In genomic region chr10:49446031-49446430, GRCh38 we compare ENCODE assay signal across 24 cellular contexts. TPM values are rescaled to one million over a fixed set of nuclear protein-coding genes. Genes with fewer than 3 reads are reported as not detected.
A peak's percentile ranks its signal among the peaks of the same experiment; 100 is the strongest.
DNase-seq lines count a peak whose midpoint lies in the region; ATAC-seq and TF ChIP-seq lines count a peak whose summit lies in the region.
"Had no signal": no experiment of that assay in that cellular context is flagged by ENCODE, and none has a peak within 500 bp of the region (broad histone marks: within the 10 kb centered on the region; RNA-seq: fewer than 3 reads in every experiment).

No MANE protein-coding gene starts in this region.

- peak; percentile 3 for DNase-seq in GM04504 (ENCODE audit: low read depth)
- DNase-seq in NCI-H226: peak; percentile 39
- DNase-seq in dermis blood vessel endothelial cell: peak; percentile 8
- DNase-seq in skeletal muscle cell (ENCODE audit: low read depth): peak; percentile 8
- DNase-seq in activated CD4-positive, alpha-beta T cell treated with anti-CD3 and anti-CD28 coated beads, Interleukin-2, amount 50 U/mL, for 48 hours: no peak
- no peak for DNase-seq in esophagus squamous epithelium (lab: John Stamatoyannopoulos, UW)
- DNase-seq in CD8-positive, alpha-beta T cell: no peak
- DNase-seq in SKM-1 (lab: John Stamatoyannopoulos, UW; ENCODE audit: unreplicated experiment): no peak
- DNase-seq: activated CD4-positive, alpha-beta memory T cell treated with anti-CD3 and anti-CD28 coated beads, Interleukin-2, amount 10 ng/mL, durations not matched to agents 7 days and 5 days; endodermal cell; GDM1; glutamatergic neuron; KBM-7; NCI-H1105 treated with DMSO at 0.1 percent for 48 hours; NCI-H2171; Peyer's patch; stimulated activated CD4-positive, alpha-beta T cell treated with anti-CD3 and anti-CD28 coated beads, Interleukin-4, amount 100 ng/mL, for 1 hour had no signal

- WGBS in esophagus squamous epithelium, 2 donors: 14 to 26% methylated on average over 1 of the region's 1 CpG

- ATAC-seq in CD8-positive, alpha-beta T cell: no peak
- ATAC-seq: sciatic nerve had no signal

- no peak overlapping the region for H3K4me3 Mint-ChIP-seq in CD8-positive, alpha-beta T cell
- H3K4me3 Mint-ChIP-seq: activated CD4-positive, alpha-beta memory T cell treated with anti-CD3 and anti-CD28 coated beads, Interleukin-2, amount 10 ng/mL, durations not matched to agents 7 days and 5 days; B cell; endodermal cell had no signal

- H3K27me3 ChIP-seq in esophagus squamous epithelium: no peaks in the 10 kb centered on the region
- H3K27me3 ChIP-seq in CD8-positive, alpha-beta T cell (ENCODE audit: insufficient read depth, low read length): no peaks in the 10 kb centered on the region
- H3K27me3 ChIP-seq: Peyer's patch had no signal

- POLR2A ChIA-PET in CD8-positive, alpha-beta T cell (lab: Charles Lee): no interaction called here

- CTCF ChIA-PET in CD8-positive, alpha-beta T cell (lab: Charles Lee): no interaction called here

- peaks cover 16% of the 10 kb centered on the region for H3K9me3 Mint-ChIP-seq in CD8-positive, alpha-beta T cell

- no peak for TF ChIP-seq CTCF in esophagus squamous epithelium (IDR thresholded peaks at IDR 0.05)
- no peak for TF ChIP-seq CTCF in CD8-positive, alpha-beta T cell (IDR thresholded peaks at IDR 0.05)

- no peaks in the 10 kb centered on the region for H3K36me3 ChIP-seq in esophagus squamous epithelium
- no peaks in the 10 kb centered on the region for H3K36me3 ChIP-seq in CD8-positive, alpha-beta T cell (ENCODE audit: insufficient read depth, low read length)
- H3K36me3 ChIP-seq: Peyer's patch, thoracic aorta had no signal

- intact Hi-C loops in esophagus squamous epithelium (cut with DNase I): no loop called here
- intact Hi-C loops in CD8-positive, alpha-beta T cell (cut with DNase I, micrococcal nuclease): no loop called here

- peaks cover 0 to 12% (median 5%) of the 10 kb centered on the region in 3 donors for H3K9me3 ChIP-seq in esophagus squamous epithelium
- H3K9me3 ChIP-seq in CD8-positive, alpha-beta T cell (ENCODE audit: low read length): peaks cover 4% of the 10 kb centered on the region
- H3K9me3 ChIP-seq: Peyer's patch had no signal

- no peak for TF ChIP-seq POLR2A in esophagus squamous epithelium (IDR thresholded peaks at IDR 0.05)

- H3K4me1 ChIP-seq in esophagus squamous epithelium: peaks cover 0 to 11% (median 0%) of the 10 kb centered on the region in 3 donors
- H3K4me1 ChIP-seq in CD8-positive, alpha-beta T cell (ENCODE audit: insufficient read depth, low read length): peaks cover 17% of the 10 kb centered on the region
- H3K4me1 ChIP-seq: Peyer's patch had no signal

- no peaks in the 10 kb centered on the region for H3K27me3 Mint-ChIP-seq in CD8-positive, alpha-beta T cell (ENCODE audit: low read depth)
- H3K27me3 Mint-ChIP-seq: activated CD4-positive, alpha-beta memory T cell treated with anti-CD3 and anti-CD28 coated beads, Interleukin-2, amount 10 ng/mL, durations not matched to agents 7 days and 5 days had no signal

- no peak overlapping the region for H3K27ac Mint-ChIP-seq in CD8-positive, alpha-beta T cell
- H3K27ac Mint-ChIP-seq: activated CD4-positive, alpha-beta memory T cell treated with anti-CD3 and anti-CD28 coated beads, Interleukin-2, amount 10 ng/mL, durations not matched to agents 7 days and 5 days; activated T-helper 2 cell treated with anti-CD3 and anti-CD28 coated beads, Interferon-gamma antibody, Interleukin-2, Interleukin-4, amounts not matched to agents 10 μg/mL and 5 μg/mL and 100 μg/mL, durations not matched to agents 14 hours and 24 hours and 36 hours; B cell; endodermal cell had no signal

- H3K4me3 ChIP-seq in skeletal muscle cell (ENCODE audit: low read depth, low read length) (no peak overlapping the region), esophagus squamous epithelium (no peak overlapping the region)
- no peak overlapping the region for H3K4me3 ChIP-seq in CD8-positive, alpha-beta T cell (ENCODE audit: low read depth, low read length)
- H3K4me3 ChIP-seq: lung, Peyer's patch, thoracic aorta had no signal

- no peak overlapping the region for H3K27ac ChIP-seq in esophagus squamous epithelium
- no peak overlapping the region for H3K27ac ChIP-seq in CD8-positive, alpha-beta T cell (ENCODE audit: low read depth, low read length)
- H3K27ac ChIP-seq: Peyer's patch, thoracic aorta had no signal

- H3K4me1 Mint-ChIP-seq in CD8-positive, alpha-beta T cell (ENCODE audit: low read depth): peaks cover 17% of the 10 kb centered on the region
- H3K4me1 Mint-ChIP-seq: endodermal cell had no signal

- no peaks in the 10 kb centered on the region for H3K36me3 Mint-ChIP-seq in CD8-positive, alpha-beta T cell

RNA-seq across cellular contexts. Expression of gene DRGX, which starts 50.1 kb away (rescaled TPM):
- total RNA-seq in dermis blood vessel endothelial cell: not detected in 2 replicates
- total RNA-seq in esophagus squamous epithelium: not detected
- total RNA-seq in CD8-positive, alpha-beta T cell: not detected
- total RNA-seq: activated CD4-positive, alpha-beta memory T cell treated with anti-CD3 and anti-CD28 coated beads, Interleukin-2, amount 10 ng/mL, durations not matched to agents 7 days and 5 days; activated T-helper 2 cell treated with anti-CD3 and anti-CD28 coated beads, Interferon-gamma antibody, Interleukin-2, Interleukin-4, amounts not matched to agents 10 μg/mL and 5 μg/mL and 100 μg/mL, durations not matched to agents 14 hours and 24 hours and 36 hours; B cell; cerebellum; endodermal cell; lung; osteocyte; Peyer's patch; sciatic nerve; thoracic aorta had no signal

Comparison
In these comparisons a context has a peak if more than half of its experiments do, and no peak if none do; other contexts are left out.
1. DNase-seq: peak in GM04504 (single experiment), NCI-H226 (single experiment), dermis blood vessel endothelial cell (single experiment) and skeletal muscle cell (single experiment); none in activated CD4-positive, alpha-beta T cell treated with anti-CD3 and anti-CD28 coated beads, Interleukin-2, amount 50 U/mL, for 48 hours (0 of 2), esophagus squamous epithelium (single experiment), CD8-positive, alpha-beta T cell (0 of 7) and SKM-1 (single experiment).